In the genomic region with DNA sequence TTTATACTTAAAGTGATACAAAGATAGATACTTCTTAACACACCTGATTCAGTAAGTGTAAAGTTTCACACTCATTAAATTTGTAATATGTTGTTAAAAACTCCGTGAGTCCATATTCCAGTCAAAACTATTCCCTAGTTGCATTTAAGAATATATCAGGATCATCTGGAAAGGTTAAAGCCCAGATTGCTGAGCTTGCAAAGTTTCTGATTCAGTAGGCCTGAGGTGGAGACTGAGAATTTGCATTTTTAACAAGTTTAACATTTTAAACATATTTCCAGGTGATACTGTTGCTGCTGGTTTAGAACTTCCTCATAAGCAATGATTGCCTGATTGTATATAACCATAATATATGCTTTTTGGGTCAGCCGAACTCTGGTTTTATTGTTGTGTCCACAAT, we compare ENCODE assay signal across 8 cellular contexts.
"Had no signal": no experiment of that assay in that cellular context is flagged by ENCODE, and none has a peak within 500 bp of the region (broad histone marks: within the 10 kb centered on the region; RNA-seq: fewer than 3 reads in every experiment).

No MANE protein-coding gene starts in this region.

- H3K27ac ChIP-seq: GM23248 had no signal

- DNase-seq: GM23248, H7, HFFc6, KG1 had no signal

- FAIRE-seq: HTR-8/SVneo, K562 had no signal

- H3K36me3 ChIP-seq: HAP-1 had no signal

- H3K9me3 ChIP-seq: HAP-1 had no signal

- ATAC-seq: HCT116, K562 had no signal

- H2AFZ ChIP-seq: GM23248 had no signal

- H3K9ac ChIP-seq: GM23248 had no signal

- H3K4me3 ChIP-seq: GM23248, HAP-1, K562 had no signal
